ENCODE assay signal across 14 cellular contexts in genomic region chr2:45851111-45851510, GRCh38.
DNase-seq lines count a peak whose midpoint lies in the region; ATAC-seq and TF ChIP-seq lines count a peak whose summit lies in the region.
"Had no signal": no experiment of that assay in that cellular context is flagged by ENCODE, and none has a peak within 500 bp of the region (broad histone marks: within the 10 kb centered on the region; RNA-seq: fewer than 3 reads in every experiment).

No MANE protein-coding gene starts in this region.

- peak; percentile 38 for ATAC-seq in activated CD8-positive, alpha-beta T cell treated with anti-CD3 and anti-CD28 coated beads for 36 hours
- no peak for ATAC-seq in activated CD8-positive, alpha-beta T cell treated with anti-CD3 and anti-CD28 coated beads, Interleukin-2, amount 10 ng/mL, durations not matched to agents 7 days and 5 days
- no peak for ATAC-seq in stimulated activated memory B cell treated with anti-CD40 and anti-IgM and Interleukin-4, amounts not matched to agents 10 μg/mL and 1 μg/mL and 100 μg/mL, for 72 hours
- ATAC-seq: HepG2 had no signal

- no peak for TF ChIP-seq CTCF in activated CD8-positive, alpha-beta T cell treated with anti-CD3 and anti-CD28 coated beads for 36 hours (IDR thresholded peaks at IDR 0.05)
- no peak for TF ChIP-seq CTCF in astrocyte of the spinal cord (IDR thresholded peaks at IDR 0.05; ENCODE audit: low read depth, low read length)
- TF ChIP-seq CTCF in GM10266 (IDR thresholded peaks at IDR 0.05; ENCODE audit: control insufficient read depth, insufficient read depth, low read depth, missing control alignments): no peak
- no peak for TF ChIP-seq CTCF in glutamatergic neuron (IDR thresholded peaks at IDR 0.05; ENCODE audit: partially characterized antibody, unreplicated experiment)
- TF ChIP-seq CTCF in colonic mucosa (IDR thresholded peaks at IDR 0.05): no peak

- H3K27ac ChIP-seq in colonic mucosa: no peak overlapping the region
- H3K27ac ChIP-seq: SJSA1 had no signal

- H3K4me3 ChIP-seq in astrocyte of the spinal cord (ENCODE audit: low read depth, low read length) (no peak overlapping the region), colonic mucosa (no peak overlapping the region)
- H3K4me3 ChIP-seq: SJSA1 had no signal

- H3K4me3 Mint-ChIP-seq in activated CD8-positive, alpha-beta T cell treated with anti-CD3 and anti-CD28 coated beads for 36 hours: no peak overlapping the region
- H3K4me3 Mint-ChIP-seq in activated CD8-positive, alpha-beta T cell treated with anti-CD3 and anti-CD28 coated beads, Interleukin-2, amount 10 ng/mL, durations not matched to agents 7 days and 5 days: no peak overlapping the region
- no peak overlapping the region for H3K4me3 Mint-ChIP-seq in stimulated activated memory B cell treated with anti-CD40 and anti-IgM and Interleukin-4, amounts not matched to agents 10 μg/mL and 1 μg/mL and 100 μg/mL, for 72 hours
- H3K4me3 Mint-ChIP-seq in glutamatergic neuron (ENCODE audit: unreplicated experiment): no peak overlapping the region
- H3K4me3 Mint-ChIP-seq: CD4-positive, alpha-beta T cell had no signal

- H3K9ac ChIP-seq in colonic mucosa (ENCODE audit: low read depth in 2 of 2, low read length in 2 of 2): no peak overlapping the region

- H3K27me3 ChIP-seq in colonic mucosa: no peaks in the 10 kb centered on the region
- H3K27me3 ChIP-seq: SJSA1 had no signal

- peaks cover 4% of the 10 kb centered on the region for H3K9me3 Mint-ChIP-seq in activated CD8-positive, alpha-beta T cell treated with anti-CD3 and anti-CD28 coated beads for 36 hours
- H3K9me3 Mint-ChIP-seq in activated CD8-positive, alpha-beta T cell treated with anti-CD3 and anti-CD28 coated beads, Interleukin-2, amount 10 ng/mL, durations not matched to agents 7 days and 5 days (ENCODE audit: insufficient read depth): peaks cover 11% of the 10 kb centered on the region
- peaks cover 3% of the 10 kb centered on the region for H3K9me3 Mint-ChIP-seq in stimulated activated memory B cell treated with anti-CD40 and anti-IgM and Interleukin-4, amounts not matched to agents 10 μg/mL and 1 μg/mL and 100 μg/mL, for 72 hours
- H3K9me3 Mint-ChIP-seq in glutamatergic neuron (ENCODE audit: unreplicated experiment): peaks cover 2% of the 10 kb centered on the region
- H3K9me3 Mint-ChIP-seq: CD4-positive, alpha-beta T cell had no signal

- no peaks in the 10 kb centered on the region for H3K4me1 ChIP-seq in colonic mucosa
- H3K4me1 ChIP-seq: SJSA1 had no signal

- CTCF ChIA-PET in activated CD8-positive, alpha-beta T cell treated with anti-CD3 and anti-CD28 coated beads for 36 hours (lab: Charles Lee): interaction anchor here (1.2 kb wide), 2 partner anchors 18 to 800 kb away, joined by 3 read pairs; no protein-coding TSS in a partner anchor
- CTCF ChIA-PET in activated CD8-positive, alpha-beta T cell treated with anti-CD3 and anti-CD28 coated beads, Interleukin-2, amount 10 ng/mL, durations not matched to agents 7 days and 5 days (lab: Charles Lee): interaction anchor here (1.6 kb wide), 1 partner anchor 24 kb away, joined by 4 read pairs; no protein-coding TSS in a partner anchor

- no peak for DNase-seq in activated CD8-positive, alpha-beta T cell treated with anti-CD3 and anti-CD28 coated beads for 36 hours
- DNase-seq in activated CD8-positive, alpha-beta T cell treated with anti-CD3 and anti-CD28 coated beads, Interleukin-2, amount 10 ng/mL, durations not matched to agents 7 days and 5 days: no peak
- peak; percentile 22 for DNase-seq in MV-4-11 (lab: John Stamatoyannopoulos, UW)
- DNase-seq in astrocyte of the spinal cord (ENCODE audit: low read depth, low spot score): peak; percentile 8
- no peak for DNase-seq in GM10266 (ENCODE audit: extremely low spot score)
- no peak for DNase-seq in glutamatergic neuron
- DNase-seq in colonic mucosa: no peak
- DNase-seq: CD4-positive, alpha-beta T cell; GDM1; NCI-H1417 treated with DMSO at 0.1 percent for 48 hours; NCI-H2227 treated with DMSO at 0.1 percent for 48 hours had no signal

- peaks cover 22% of the 10 kb centered on the region for H3K4me1 Mint-ChIP-seq in activated CD8-positive, alpha-beta T cell treated with anti-CD3 and anti-CD28 coated beads for 36 hours (ENCODE audit: low read depth)
- H3K4me1 Mint-ChIP-seq in activated CD8-positive, alpha-beta T cell treated with anti-CD3 and anti-CD28 coated beads, Interleukin-2, amount 10 ng/mL, durations not matched to agents 7 days and 5 days (ENCODE audit: low read depth): peaks cover 42% of the 10 kb centered on the region
- peaks cover 64% of the 10 kb centered on the region for H3K4me1 Mint-ChIP-seq in stimulated activated memory B cell treated with anti-CD40 and anti-IgM and Interleukin-4, amounts not matched to agents 10 μg/mL and 1 μg/mL and 100 μg/mL, for 72 hours
- peaks cover 13% of the 10 kb centered on the region for H3K4me1 Mint-ChIP-seq in glutamatergic neuron (ENCODE audit: low read depth, unreplicated experiment)

- H3K27me3 Mint-ChIP-seq in activated CD8-positive, alpha-beta T cell treated with anti-CD3 and anti-CD28 coated beads for 36 hours: no peaks in the 10 kb centered on the region
- no peaks in the 10 kb centered on the region for H3K27me3 Mint-ChIP-seq in activated CD8-positive, alpha-beta T cell treated with anti-CD3 and anti-CD28 coated beads, Interleukin-2, amount 10 ng/mL, durations not matched to agents 7 days and 5 days (ENCODE audit: low read depth)
- no peaks in the 10 kb centered on the region for H3K27me3 Mint-ChIP-seq in stimulated activated memory B cell treated with anti-CD40 and anti-IgM and Interleukin-4, amounts not matched to agents 10 μg/mL and 1 μg/mL and 100 μg/mL, for 72 hours
- H3K27me3 Mint-ChIP-seq in glutamatergic neuron (ENCODE audit: unreplicated experiment): peaks cover 2% of the 10 kb centered on the region
- H3K27me3 Mint-ChIP-seq: CD4-positive, alpha-beta T cell had no signal

- in situ Hi-C loops in astrocyte of the spinal cord (cut with HindIII; ENCODE audit: low sequenced_read_pairs): no loop called here

- POLR2A ChIA-PET in activated CD8-positive, alpha-beta T cell treated with anti-CD3 and anti-CD28 coated beads for 36 hours (lab: Charles Lee): interaction anchor here (0.6 to 1.6 kb wide), 2 partner anchors 9 to 325 kb away, joined by 3 to 6 read pairs; no protein-coding TSS in a partner anchor
- POLR2A ChIA-PET in activated CD8-positive, alpha-beta T cell treated with anti-CD3 and anti-CD28 coated beads, Interleukin-2, amount 10 ng/mL, durations not matched to agents 7 days and 5 days (lab: Charles Lee): no interaction called here

- H3K9me3 ChIP-seq in colonic mucosa: no peaks in the 10 kb centered on the region
- H3K9me3 ChIP-seq: SJSA1 had no signal

- no peaks in the 10 kb centered on the region for H3K36me3 ChIP-seq in colonic mucosa
- H3K36me3 ChIP-seq: SJSA1 had no signal

- no peak overlapping the region for H3K27ac Mint-ChIP-seq in activated CD8-positive, alpha-beta T cell treated with anti-CD3 and anti-CD28 coated beads for 36 hours
- H3K27ac Mint-ChIP-seq in activated CD8-positive, alpha-beta T cell treated with anti-CD3 and anti-CD28 coated beads, Interleukin-2, amount 10 ng/mL, durations not matched to agents 7 days and 5 days: no peak overlapping the region
- H3K27ac Mint-ChIP-seq in stimulated activated memory B cell treated with anti-CD40 and anti-IgM and Interleukin-4, amounts not matched to agents 10 μg/mL and 1 μg/mL and 100 μg/mL, for 72 hours: peak overlapping the region; percentile 8
- H3K27ac Mint-ChIP-seq in glutamatergic neuron (ENCODE audit: unreplicated experiment): no peak overlapping the region
- H3K27ac Mint-ChIP-seq: CD4-positive, alpha-beta T cell had no signal

- intact Hi-C loops in activated CD8-positive, alpha-beta T cell treated with anti-CD3 and anti-CD28 coated beads for 36 hours (cut with micrococcal nuclease): no loop called here
- intact Hi-C loops in colonic mucosa (cut with DNase I): no loop called here

- peaks cover 15% of the 10 kb centered on the region for H3K36me3 Mint-ChIP-seq in activated CD8-positive, alpha-beta T cell treated with anti-CD3 and anti-CD28 coated beads for 36 hours (ENCODE audit: low read depth)
- H3K36me3 Mint-ChIP-seq in activated CD8-positive, alpha-beta T cell treated with anti-CD3 and anti-CD28 coated beads, Interleukin-2, amount 10 ng/mL, durations not matched to agents 7 days and 5 days (ENCODE audit: low read depth): peaks cover 42% of the 10 kb centered on the region
- peaks cover 32% of the 10 kb centered on the region for H3K36me3 Mint-ChIP-seq in stimulated activated memory B cell treated with anti-CD40 and anti-IgM and Interleukin-4, amounts not matched to agents 10 μg/mL and 1 μg/mL and 100 μg/mL, for 72 hours
- H3K36me3 Mint-ChIP-seq in glutamatergic neuron (ENCODE audit: unreplicated experiment): no peaks in the 10 kb centered on the region

Comparison
In these comparisons a context has a peak if more than half of its experiments do, and no peak if none do; other contexts are left out.
1. DNase-seq: peak in MV-4-11 (single experiment) and astrocyte of the spinal cord (single experiment); none in activated CD8-positive, alpha-beta T cell treated with anti-CD3 and anti-CD28 coated beads for 36 hours (single experiment), activated CD8-positive, alpha-beta T cell treated with anti-CD3 and anti-CD28 coated beads, Interleukin-2, amount 10 ng/mL, durations not matched to agents 7 days and 5 days (single experiment), GM10266 (single experiment), glutamatergic neuron (single experiment) and colonic mucosa (single experiment).